In genomic region chr14:24329736-24330135, GRCh38 we compare ENCODE assay signal across 1 cellular context.
TF ChIP-seq lines count a peak whose summit lies in the region.

No MANE protein-coding gene starts in this region.

TF ChIP-seq in IMR-90, 13 proteins besides CTCF, POLR2A, EP300 and RAD21 (continued from another document):
- no peak for TF ChIP-seq CHD1 (IDR thresholded peaks at IDR 0.05; ENCODE audit: low read depth, low read length)
- no peak for TF ChIP-seq MXI1 (IDR thresholded peaks at IDR 0.05; ENCODE audit: borderline replicate concordance, low read depth, low read length)
- TF ChIP-seq FOS (IDR thresholded peaks at IDR 0.05; ENCODE audit: low read depth, low read length): no peak
- TF ChIP-seq CEBPB (IDR thresholded peaks at IDR 0.05; ENCODE audit: low read depth, low read length): no peak
- no peak for TF ChIP-seq MAZ (IDR thresholded peaks at IDR 0.05; ENCODE audit: borderline replicate concordance, low read depth, low read length)
- TF ChIP-seq NFE2L2 (IDR thresholded peaks at IDR 0.05; ENCODE audit: low read depth, low read length): no peak
- TF ChIP-seq ELK1 (IDR thresholded peaks at IDR 0.05; ENCODE audit: borderline replicate concordance, low read depth, low read length): no peak
- no peak for TF ChIP-seq MAFK (IDR thresholded peaks at IDR 0.05; ENCODE audit: low read depth, low read length)
TF ChIP-seq in IMR-90: peak in this region for 0.
